Comparison of ENCODE assay signal across 18 cellular contexts in the genomic region with DNA sequence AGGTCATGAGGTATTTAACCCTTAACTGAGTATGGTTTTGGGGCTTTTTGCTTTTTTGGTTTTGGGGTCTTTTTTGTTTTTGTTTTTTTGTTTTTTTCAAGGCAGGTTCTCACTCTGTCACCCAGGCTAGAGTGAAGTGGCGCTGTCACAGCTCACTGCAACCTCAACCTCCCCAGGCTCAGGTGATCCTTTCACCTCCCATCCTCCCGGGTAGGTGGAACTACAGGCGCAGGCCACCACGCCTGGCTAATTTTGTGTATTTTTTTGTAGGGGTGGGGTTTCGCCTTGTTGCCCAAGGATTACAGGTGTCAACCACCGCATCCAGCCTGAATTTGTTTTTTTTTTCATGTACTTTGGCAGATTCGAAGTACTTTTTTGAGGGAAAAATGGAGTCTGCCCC. TPM values are rescaled to one million over a fixed set of nuclear protein-coding genes. Genes with fewer than 3 reads are reported as not detected.
DNase-seq lines count a peak whose midpoint lies in the region; ATAC-seq and TF ChIP-seq lines count a peak whose summit lies in the region.
"Had no signal": no experiment of that assay in that cellular context is flagged by ENCODE, and none has a peak within 500 bp of the region (broad histone marks: within the 10 kb centered on the region; RNA-seq: fewer than 3 reads in every experiment).

No MANE protein-coding gene starts in this region.

- H3K4me3 ChIP-seq in left ventricle myocardium inferior = no peak overlapping the region
- H3K4me3 ChIP-seq in subcutaneous abdominal adipose tissue (ENCODE audit: low read depth in 1 of 5, low read length in 5 of 5) = no peak overlapping the region
- H3K4me3 ChIP-seq: ovary, right lobe of liver had no signal

- H3K27me3 ChIP-seq in left ventricle myocardium inferior (ENCODE audit: low read depth) = no peaks in the 10 kb centered on the region
- no peaks in the 10 kb centered on the region for H3K27me3 ChIP-seq in subcutaneous abdominal adipose tissue (ENCODE audit: control insufficient read depth in 5 of 5, insufficient read depth in 4 of 5, low read length in 5 of 5)
- H3K27me3 ChIP-seq: ovary, right lobe of liver had no signal

- peaks cover 95 to 98% of the 10 kb centered on the region in 2 donors for H3K4me1 Mint-ChIP-seq in immature natural killer cell

- H3K27ac Mint-ChIP-seq in immature natural killer cell = peak overlapping the region; percentile 79 to 92 (median 87)

- TF ChIP-seq CTCF in left ventricle myocardium inferior (IDR thresholded peaks at IDR 0.05; ENCODE audit: borderline replicate concordance) = no peak

- peak overlapping the region; percentile 36 to 85 (median 64) for H3K4me3 Mint-ChIP-seq in immature natural killer cell
- H3K4me3 Mint-ChIP-seq: activated CD4-positive, alpha-beta memory T cell treated with anti-CD3 and anti-CD28 coated beads, Interleukin-2, amount 10 ng/mL, durations not matched to agents 7 days and 5 days had no signal

- peaks cover 0 to 1% (median 0%) of the 10 kb centered on the region in 6 donors for H3K9me3 Mint-ChIP-seq in immature natural killer cell

- intact Hi-C loops in left ventricle myocardium inferior (cut with micrococcal nuclease) = no loop called here
- intact Hi-C loops in left cardiac atrium (cut with DNase I) = no loop called here

- DNase-seq in left ventricle myocardium inferior = no peak
- no peak for DNase-seq in left cardiac atrium
- peak; percentile 36 for DNase-seq in NAMALWA (ENCODE audit: low spot score)
- DNase-seq in immature natural killer cell = no peak
- no peak for DNase-seq in dermis blood vessel endothelial cell
- DNase-seq: activated CD4-positive, alpha-beta memory T cell treated with anti-CD3 and anti-CD28 coated beads, Interleukin-2, amount 10 ng/mL, durations not matched to agents 7 days and 5 days; aorta; Caco-2; H7; Kasumi-1; NCI-H1436 treated with DMSO at 0.1 percent for 48 hours; NCI-H774; ovary; right lobe of liver; stimulated activated CD4-positive, alpha-beta T cell treated with anti-CD3 and anti-CD28 coated beads, Interleukin-1b, Interleukin-23, amount 100 ng/mL, for 48 hours had no signal

- H3K9me3 ChIP-seq in left ventricle myocardium inferior (replicated peaks) (peaks cover 13% of the 10 kb centered on the region), subcutaneous abdominal adipose tissue (ENCODE audit: control insufficient read depth in 5 of 5, low read length in 5 of 5) (peaks cover 0 to 6% (median 5%) of the 10 kb centered on the region in 5 donors)
- H3K9me3 ChIP-seq: ovary, right lobe of liver had no signal

- H3K36me3 ChIP-seq in left ventricle myocardium inferior (peaks cover 17% of the 10 kb centered on the region), subcutaneous abdominal adipose tissue (ENCODE audit: control insufficient read depth in 5 of 5, insufficient read depth in 5 of 5, low read length in 5 of 5) (peaks cover 4 to 9% (median 6%) of the 10 kb centered on the region in 5 donors)
- H3K36me3 ChIP-seq: ovary had no signal

- H3K36me3 Mint-ChIP-seq in immature natural killer cell = peaks cover 14 to 38% (median 37%) of the 10 kb centered on the region in 3 donors

- H3K4me1 ChIP-seq in left ventricle myocardium inferior (peaks cover 71% of the 10 kb centered on the region), subcutaneous abdominal adipose tissue (ENCODE audit: control insufficient read depth in 5 of 5, insufficient read depth in 5 of 5, low read length in 5 of 5) (peaks cover 0 to 39% (median 25%) of the 10 kb centered on the region in 5 donors)

- ATAC-seq in left cardiac atrium (no peak), HG02610 (IDR thresholded peaks at IDR 0.05; ENCODE audit: unreplicated experiment) (no peak), HG02973 (IDR thresholded peaks at IDR 0.05; ENCODE audit: unreplicated experiment) (no peak)

- peaks cover 2 to 23% (median 3%) of the 10 kb centered on the region in 3 donors for H3K27me3 Mint-ChIP-seq in immature natural killer cell (ENCODE audit: low read depth in 3 of 3)
- H3K27me3 Mint-ChIP-seq: activated CD4-positive, alpha-beta memory T cell treated with anti-CD3 and anti-CD28 coated beads, Interleukin-2, amount 10 ng/mL, durations not matched to agents 7 days and 5 days had no signal

- H3K9ac ChIP-seq in subcutaneous abdominal adipose tissue (ENCODE audit: low read length in 5 of 5) = no peak overlapping the region

- H3K27ac ChIP-seq in left ventricle myocardium inferior (replicated peaks) = peak overlapping the region; percentile 47
- H3K27ac ChIP-seq in subcutaneous abdominal adipose tissue (ENCODE audit: low read depth, low read length) = peak overlapping the region; percentile 0
- H3K27ac ChIP-seq: ovary, right lobe of liver had no signal

RNA-seq across cellular contexts. Expression of a gene that starts 19.9 kb away (rescaled TPM):
- total RNA-seq in left ventricle myocardium inferior (41.5 TPM), left cardiac atrium (10 to 100 TPM; 82.2 to 91.3 TPM), dermis blood vessel endothelial cell (198 and 301 TPM in 2 replicates)
- polyA plus RNA-seq in immature natural killer cell = 1,000 to 10,000 TPM; 1,248 to 1,847 (median 1,256) TPM

RNA-seq across cellular contexts. Expression of a gene that starts 56.2 kb away (rescaled TPM):
- total RNA-seq in left ventricle myocardium inferior (18.7 TPM), left cardiac atrium (10 to 100 TPM; 23.5 to 31.6 TPM), dermis blood vessel endothelial cell (56.5 and 75.8 TPM in 2 replicates)
- polyA plus RNA-seq in immature natural killer cell = 10 to 100 TPM; 24.9 to 48.8 (median 42.3) TPM
